ENCODE assay signal across 11 cellular contexts in genomic region chr11:93131709-93132108, GRCh38.
DNase-seq lines count a peak whose midpoint lies in the region; ATAC-seq and TF ChIP-seq lines count a peak whose summit lies in the region.
"Had no signal": no experiment of that assay in that cellular context is flagged by ENCODE, and none has a peak within 500 bp of the region (broad histone marks: within the 10 kb centered on the region; RNA-seq: fewer than 3 reads in every experiment).

No MANE protein-coding gene starts in this region.

- H3K4me3 Mint-ChIP-seq in activated CD4-positive, alpha-beta memory T cell treated with anti-CD3 and anti-CD28 coated beads, Interleukin-2, amount 10 ng/mL, durations not matched to agents 7 days and 5 days = no peak overlapping the region
- H3K4me3 Mint-ChIP-seq: stimulated activated naive CD8-positive, alpha-beta T cell treated with anti-CD3 and anti-CD28 coated beads, Interleukin-15, Interleukin-2, amounts not matched to agents 100 ng/mL and 50 ng/mL, for 24 hours; T-helper 1 cell treated with Interleukin-12 subunit alpha and Interleukin-12 subunit beta and Interleukin-4 antibody, amounts not matched to agents 30 μg/mL and 1 μg/mL, for 36 hours had no signal

- H2AK5ac ChIP-seq in IMR-90 (ENCODE audit: low read depth, low read length) = no peak overlapping the region

- no peak overlapping the region for H2BK5ac ChIP-seq in IMR-90 (ENCODE audit: low read depth, low read length, poor library complexity, severe bottlenecking)

- H3K23ac ChIP-seq in IMR-90 (ENCODE audit: low read depth, low read length) = no peak overlapping the region

- H3K56ac ChIP-seq in IMR-90 (ENCODE audit: extremely low read depth, insufficient read depth, low read length) = no peak overlapping the region

- no peaks in the 10 kb centered on the region for H4K20me1 ChIP-seq in IMR-90 (ENCODE audit: insufficient read depth, low read length)

- no peak overlapping the region; a peak in 1 of 4 replicates for H4K8ac ChIP-seq in IMR-90 (ENCODE audit: low read depth in 2 of 2, low read length in 2 of 2)

- CTCF ChIA-PET in IMR-90 (lab: Yijun Ruan, JAX) = no interaction called here
- CTCF ChIA-PET in activated CD4-positive, alpha-beta memory T cell treated with anti-CD3 and anti-CD28 coated beads, Interleukin-2, amount 10 ng/mL, durations not matched to agents 7 days and 5 days (lab: Charles Lee) = no interaction called here

- no peaks in the 10 kb centered on the region for H3K9me3 ChIP-seq in IMR-90 (ENCODE audit: control insufficient read depth, insufficient read depth, low read length)
- H3K9me3 ChIP-seq: gastroesophageal sphincter had no signal

- H4K91ac ChIP-seq in IMR-90 (ENCODE audit: insufficient read depth, low read depth, low read length) = no peak overlapping the region

- H3K4me1 ChIP-seq in IMR-90 (ENCODE audit: control insufficient read depth, insufficient read depth, low read length) = peaks cover 8% of the 10 kb centered on the region
- H3K4me1 ChIP-seq: gastroesophageal sphincter had no signal

- no peak overlapping the region for H3K27ac ChIP-seq in IMR-90 (ENCODE audit: insufficient read depth, low read length)
- H3K27ac ChIP-seq: gastroesophageal sphincter had no signal

- 0 out of 2 replicates have a peak overlapping the region, but pooled peaks have one; percentile 35 for H2BK120ac ChIP-seq in IMR-90 (ENCODE audit: low read depth, low read length)

- in situ Hi-C loops in IMR-90 (cut with MboI; ENCODE audit: low sequenced_read_pairs) = no loop called here

- no peak overlapping the region for H4K5ac ChIP-seq in IMR-90 (ENCODE audit: low read depth, low read length)

- H3K9ac ChIP-seq in IMR-90 (ENCODE audit: low read depth, low read length) = no peak overlapping the region

- 0 out of 2 replicates have a peak overlapping the region, but pooled peaks have one; percentile 25 for H3K4ac ChIP-seq in IMR-90 (ENCODE audit: low read depth, low read length)

- no TSS peak for BruUV-seq in IMR-90 (replicated peaks; lab: Mats Ljungman, UMichigan)

- H3K18ac ChIP-seq in IMR-90 (ENCODE audit: low read depth, low read length) = no peak overlapping the region

- DNase-seq in DMS153 (lab: John Stamatoyannopoulos, UW) (peak; percentile 75), IMR-90 (no peak), NCI-H748 (lab: John Stamatoyannopoulos, UW; ENCODE audit: unreplicated experiment) (peak; percentile 72), fibroblast of mammary gland (ENCODE audit: low read depth) (no peak), EL (no peak), amniotic stem cell (lab: John Stamatoyannopoulos, UW) (no peak)
- no peak for DNase-seq in NK-92 treated with Interleukin-12 subunit alpha and Interleukin-12 subunit beta, amount 100 ng/mL, for 24 hours (lab: John Stamatoyannopoulos, UW)
- no peak for DNase-seq in activated CD4-positive, alpha-beta memory T cell treated with anti-CD3 and anti-CD28 coated beads, Interleukin-2, amount 10 ng/mL, durations not matched to agents 7 days and 5 days

- no peaks in the 10 kb centered on the region for H3K27me3 ChIP-seq in IMR-90 (ENCODE audit: control insufficient read depth, insufficient read depth, low read length)

- no peak overlapping the region for H2BK20ac ChIP-seq in IMR-90 (ENCODE audit: low read depth, low read length)

- intact Hi-C loops in IMR-90 (cut with micrococcal nuclease) = loop anchor here (5.0 kb wide), 1 partner anchor 74 kb away; no protein-coding TSS in a partner anchor

- H3K4me1 Mint-ChIP-seq in activated CD4-positive, alpha-beta memory T cell treated with anti-CD3 and anti-CD28 coated beads, Interleukin-2, amount 10 ng/mL, durations not matched to agents 7 days and 5 days = no peaks in the 10 kb centered on the region

- H3K27ac Mint-ChIP-seq in activated CD4-positive, alpha-beta memory T cell treated with anti-CD3 and anti-CD28 coated beads, Interleukin-2, amount 10 ng/mL, durations not matched to agents 7 days and 5 days = no peak overlapping the region
- H3K27ac Mint-ChIP-seq: stimulated activated naive CD8-positive, alpha-beta T cell treated with anti-CD3 and anti-CD28 coated beads, Interleukin-15, Interleukin-2, amounts not matched to agents 100 ng/mL and 50 ng/mL, for 24 hours; T-helper 1 cell treated with Interleukin-12 subunit alpha and Interleukin-12 subunit beta and Interleukin-4 antibody, amounts not matched to agents 30 μg/mL and 1 μg/mL, for 36 hours had no signal

- 83% methylated on average over 1 of the region's 2 CpGs; no CpG with 5 or more reads in 1 of the 2 experiments for WGBS in IMR-90 (ENCODE audit: extremely low coverage in 2 of 2, insufficient read length in 1 of 2), 2 experiments

- no peaks in the 10 kb centered on the region for H3K36me3 Mint-ChIP-seq in activated CD4-positive, alpha-beta memory T cell treated with anti-CD3 and anti-CD28 coated beads, Interleukin-2, amount 10 ng/mL, durations not matched to agents 7 days and 5 days (ENCODE audit: low read depth)

- H3K27me3 Mint-ChIP-seq in activated CD4-positive, alpha-beta memory T cell treated with anti-CD3 and anti-CD28 coated beads, Interleukin-2, amount 10 ng/mL, durations not matched to agents 7 days and 5 days = peaks cover 4% of the 10 kb centered on the region

- dilution Hi-C loops in IMR-90 (cut with HindIII; ENCODE audit: low sequenced_read_pairs, unreplicated experiment) = no loop called here

- peaks cover 3% of the 10 kb centered on the region; the same call in 1 of the 2 replicates for H3K9me1 ChIP-seq in IMR-90 (ENCODE audit: insufficient read depth, low read length)

- TF ChIP-seq POLR2A in IMR-90 (IDR thresholded peaks at IDR 0.05; ENCODE audit: low read depth, low read length) = no peak

- 0 out of 4 replicates have a peak, but pooled peaks cover 0 to 3% of the 10 kb centered on the region in 2 experiments for H3K79me1 ChIP-seq in IMR-90 (ENCODE audit: low read depth in 1 of 2, low read length in 2 of 2)

- no peak overlapping the region for H3K4me2 ChIP-seq in IMR-90 (ENCODE audit: low read depth, low read length)

- no peak for ATAC-seq in IMR-90 (ENCODE audit: low read depth)
- ATAC-seq: gastroesophageal sphincter had no signal

- no peaks in the 10 kb centered on the region for H3K36me3 ChIP-seq in IMR-90 (ENCODE audit: control insufficient read depth, insufficient read depth, low read length)
- H3K36me3 ChIP-seq: gastroesophageal sphincter had no signal

- H2AK9ac ChIP-seq in IMR-90 (replicated peaks; ENCODE audit: low read depth, low read length, poor library complexity) = no peak overlapping the region

- H3K9me3 Mint-ChIP-seq in activated CD4-positive, alpha-beta memory T cell treated with anti-CD3 and anti-CD28 coated beads, Interleukin-2, amount 10 ng/mL, durations not matched to agents 7 days and 5 days = no peaks in the 10 kb centered on the region
- H3K9me3 Mint-ChIP-seq: stimulated activated naive CD8-positive, alpha-beta T cell treated with anti-CD3 and anti-CD28 coated beads, Interleukin-15, Interleukin-2, amounts not matched to agents 100 ng/mL and 50 ng/mL, for 24 hours; T-helper 1 cell treated with Interleukin-12 subunit alpha and Interleukin-12 subunit beta and Interleukin-4 antibody, amounts not matched to agents 30 μg/mL and 1 μg/mL, for 36 hours had no signal

- no peak overlapping the region for H3K14ac ChIP-seq in IMR-90 (replicated peaks; ENCODE audit: low read depth, low read length)

- peak; percentile 21; the same call in 1 of the 2 replicates for TF ChIP-seq RAD21 in IMR-90 (IDR thresholded peaks at IDR 0.05; ENCODE audit: low read length)

- POLR2A ChIA-PET in IMR-90 (lab: Charles Lee; ENCODE audit: unreplicated experiment) = no interaction called here
- POLR2A ChIA-PET in activated CD4-positive, alpha-beta memory T cell treated with anti-CD3 and anti-CD28 coated beads, Interleukin-2, amount 10 ng/mL, durations not matched to agents 7 days and 5 days (lab: Charles Lee) = no interaction called here

- no peak overlapping the region for H3K4me3 ChIP-seq in IMR-90 (ENCODE audit: insufficient read depth, low read depth, low read length)
- H3K4me3 ChIP-seq in fibroblast of mammary gland (ENCODE audit: control insufficient read depth, low read depth, low read length) = no peak overlapping the region
- H3K4me3 ChIP-seq: gastroesophageal sphincter had no signal

- H2AFZ ChIP-seq in IMR-90 (replicated peaks; ENCODE audit: low read length, poor library complexity) = no peak overlapping the region

- peak; percentile 17; the same call in 1 of the 2 replicates for TF ChIP-seq CTCF in IMR-90 (conservative IDR thresholded peaks at IDR 0.05; ENCODE audit: low read depth, low read length)
- peak; percentile 4 for TF ChIP-seq CTCF in fibroblast of mammary gland (conservative IDR thresholded peaks at IDR 0.05; ENCODE audit: control insufficient read depth, insufficient read depth, low read depth, low read length)

- H2BK15ac ChIP-seq in IMR-90 (ENCODE audit: low read depth, low read length) = no peak overlapping the region

TF ChIP-seq in IMR-90, 13 proteins besides CTCF, POLR2A, EP300 and RAD21:
- TF ChIP-seq CEBPB (IDR thresholded peaks at IDR 0.05; ENCODE audit: low read depth, low read length) = no peak

Comparison
In these comparisons a context has a peak if more than half of its experiments do, and no peak if none do; other contexts are left out.
1. DNase-seq: peak in DMS153 (single experiment) and NCI-H748 (single experiment); none in IMR-90 (single experiment), fibroblast of mammary gland (single experiment), NK-92 treated with Interleukin-12 subunit alpha and Interleukin-12 subunit beta, amount 100 ng/mL, for 24 hours (single experiment), activated CD4-positive, alpha-beta memory T cell treated with anti-CD3 and anti-CD28 coated beads, Interleukin-2, amount 10 ng/mL, durations not matched to agents 7 days and 5 days (single experiment), EL (single experiment) and amniotic stem cell (single experiment).